1 cellular context compared by ENCODE assay signal in genomic region chr5:133682496-133682895, GRCh38.
TF ChIP-seq lines count a peak whose summit lies in the region.

No MANE protein-coding gene starts in this region.

TF ChIP-seq in WTC11, 78 proteins besides CTCF, POLR2A, EP300 and RAD21 (continued from another document):
- no peak for TF ChIP-seq ARID4B (CRISPR knock-in tag; IDR thresholded peaks at IDR 0.05; ENCODE audit: borderline replicate concordance)
- no peak for TF ChIP-seq PRDM15 (CRISPR knock-in tag; IDR thresholded peaks at IDR 0.05)
TF ChIP-seq in WTC11: peak in this region for 0.
